In the genomic region with DNA sequence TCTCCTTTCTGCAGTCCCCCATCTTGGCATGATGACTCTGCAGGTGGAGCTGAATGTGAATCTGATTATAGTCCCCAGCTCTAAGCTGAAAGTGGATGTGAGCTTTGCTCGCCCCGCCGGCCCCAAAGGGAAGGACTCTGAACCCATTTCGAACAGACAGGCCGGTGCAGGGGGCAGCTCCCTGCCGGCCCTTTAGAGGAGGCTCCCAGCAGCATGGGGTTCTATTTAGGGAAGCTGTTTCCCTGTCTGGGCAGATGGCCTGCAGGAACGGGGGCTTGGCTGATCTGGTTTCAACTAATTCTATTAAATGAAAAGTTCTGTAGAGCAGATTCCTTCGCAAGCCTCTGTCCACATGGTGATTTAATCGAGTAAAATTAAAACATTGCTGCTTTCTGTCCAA, we compare ENCODE assay signal across 24 cellular contexts.
DNase-seq lines count a peak whose midpoint lies in the region; ATAC-seq, FAIRE-seq and TF ChIP-seq lines count a peak whose summit lies in the region.
"Had no signal": no experiment of that assay in that cellular context is flagged by ENCODE, and none has a peak within 500 bp of the region (broad histone marks: within the 10 kb centered on the region; RNA-seq: fewer than 3 reads in every experiment).

No MANE protein-coding gene starts in this region.

- no peak overlapping the region for H2AFZ ChIP-seq in HepG2 (ENCODE audit: low read length)
- H2AFZ ChIP-seq in hepatocyte: no peak overlapping the region
- H2AFZ ChIP-seq: PC-9 had no signal

- H4K20me1 ChIP-seq in HepG2 (ENCODE audit: insufficient read depth, low read length) (no peaks in the 10 kb centered on the region), hepatocyte (ENCODE audit: insufficient read depth, poor library complexity, severe bottlenecking) (no peaks in the 10 kb centered on the region)

- H3K9me3 ChIP-seq in HepG2 (ENCODE audit: low read length) (no peaks in the 10 kb centered on the region), right lobe of liver (no peaks in the 10 kb centered on the region), hepatocyte (ENCODE audit: low read depth) (no peaks in the 10 kb centered on the region)
- H3K9me3 ChIP-seq: BLaER1 treated with 17β-estradiol and CSF1 and Interleukin-3, amounts not matched to agents 10 nM and 100 nM; SJCRH30 had no signal

- H3K27me3 ChIP-seq in HepG2 (ENCODE audit: control insufficient read depth in 1 of 2, insufficient read depth in 2 of 2, low read length in 2 of 2) (no peaks in the 10 kb centered on the region; a peak in 1 of 5 replicates), right lobe of liver (no peaks in the 10 kb centered on the region), hepatocyte (no peaks in the 10 kb centered on the region)
- H3K27me3 ChIP-seq: SJCRH30 had no signal

- 24% methylated on average over 8 of the region's 9 CpGs for WGBS in HepG2 (ENCODE audit: low lambda C conversion rate)
- 57% methylated on average over 3 of the region's 9 CpGs for WGBS in right lobe of liver (ENCODE audit: insufficient coverage, low coverage, low lambda C conversion rate, missing lambda C conversion rate)
- 57% methylated on average over 9 of the region's 9 CpGs for WGBS in hepatocyte (ENCODE audit: low lambda C conversion rate, missing lambda C conversion rate)

- BruUV-seq in HepG2 (replicated peaks; lab: Mats Ljungman, UMichigan): no TSS peak

- in situ Hi-C loops in HepG2 (cut with HindIII; ENCODE audit: extremely low pct_ligation_motif_present, low pct_unique_long_range_greater_than_20kb): no loop called here

- CTCF ChIA-PET in HepG2 (lab: Yijun Ruan, JAX; ENCODE audit: low intra/inter-chr PET ratio, low total read pairs): no interaction called here

- POLR2A ChIA-PET in HepG2 (lab: Yijun Ruan, JAX): interaction anchor here (1.1 kb wide), 1 partner anchor 61 kb away, joined by 5 read pairs; no protein-coding TSS in a partner anchor

- TF ChIP-seq POLR2A in HepG2 (IDR thresholded peaks at IDR 0.05; ENCODE audit: insufficient read depth in 1 of 2, low read depth in 2 of 2, low read length in 2 of 2) (no peak), right lobe of liver (IDR thresholded peaks at IDR 0.05) (no peak)

- no peak overlapping the region for H3K27ac ChIP-seq in HepG2 (ENCODE audit: extremely low read length, insufficient read depth, low read length)
- H3K27ac ChIP-seq in right lobe of liver: no peak overlapping the region
- H3K27ac ChIP-seq in VCaP: peak overlapping the region; percentile 85; the same call in 1 of the 2 replicates
- no peak overlapping the region for H3K27ac ChIP-seq in hepatocyte
- H3K27ac ChIP-seq: BLaER1 treated with 17β-estradiol and CSF1 and Interleukin-3, amounts not matched to agents 10 nM and 100 nM; KMS-11; PC-9; SJCRH30 had no signal

- peak; percentile 63 for FAIRE-seq in HepG2 (lab: Jason Lieb, UNC)
- FAIRE-seq: GM12891, H1 had no signal

- TF ChIP-seq EP300 in HepG2 (IDR thresholded peaks at IDR 0.05; ENCODE audit: low read depth in 2 of 2, low read length in 2 of 2) (no peak), HepG2 (CRISPR knock-in tag; IDR thresholded peaks at IDR 0.05; ENCODE audit: borderline replicate concordance) (no peak)

- intact Hi-C loops in HepG2 (cut with micrococcal nuclease; ENCODE audit: unreplicated experiment): no loop called here
- intact Hi-C loops in right lobe of liver (cut with DNase I): no loop called here

- H3K4me1 ChIP-seq in HepG2 (ENCODE audit: insufficient read depth, low read length) (peaks cover 38% of the 10 kb centered on the region), right lobe of liver (no peaks in the 10 kb centered on the region), hepatocyte (ENCODE audit: insufficient read depth) (peaks cover 20% of the 10 kb centered on the region)
- H3K4me1 ChIP-seq: SJCRH30 had no signal

- no peaks in the 10 kb centered on the region for H3K79me2 ChIP-seq in HepG2 (ENCODE audit: insufficient read depth, low read length)
- no peaks in the 10 kb centered on the region for H3K79me2 ChIP-seq in hepatocyte

- no peaks in the 10 kb centered on the region for H3K9me2 ChIP-seq in hepatocyte (replicated peaks; ENCODE audit: insufficient read depth)

- H3K4me3 ChIP-seq in HepG2 (replicated peaks in 1 of 3; ENCODE audit: insufficient read depth in 1 of 3, low read depth in 2 of 3, low read length in 3 of 3) (no peak overlapping the region), right lobe of liver (no peak overlapping the region), hepatocyte (no peak overlapping the region)
- H3K4me3 ChIP-seq: BLaER1 treated with 17β-estradiol and CSF1 and Interleukin-3, amounts not matched to agents 10 nM and 100 nM; PC-9; SJCRH30 had no signal

- ATAC-seq in HepG2 (peak; percentile 94), right lobe of liver (no peak)
- ATAC-seq: Right ventricle myocardium inferior had no signal

- peak; percentile 25; the same call in 1 of the 2 replicates for TF ChIP-seq RAD21 in HepG2 (CRISPR knock-in tag; IDR thresholded peaks at IDR 0.05)

- no peak overlapping the region for H3K9ac ChIP-seq in HepG2 (ENCODE audit: insufficient read depth, low read depth, low read length)
- H3K9ac ChIP-seq: BLaER1 treated with 17β-estradiol and CSF1 and Interleukin-3, amounts not matched to agents 10 nM and 100 nM; KMS-11 had no signal

- H3K36me3 ChIP-seq in HepG2 (replicated peaks in 1 of 2; ENCODE audit: control insufficient read depth in 1 of 2, insufficient read depth in 2 of 2, low read length in 2 of 2) (no peaks in the 10 kb centered on the region), right lobe of liver (no peaks in the 10 kb centered on the region), hepatocyte (replicated peaks; ENCODE audit: insufficient read depth, low read depth) (no peaks in the 10 kb centered on the region)
- H3K36me3 ChIP-seq: BLaER1 treated with 17β-estradiol and CSF1 and Interleukin-3, amounts not matched to agents 10 nM and 100 nM; SJCRH30 had no signal

- DNase-seq in HepG2 (ENCODE audit: low spot score) (peak; percentile 29), right lobe of liver (no peak), hepatocyte (ENCODE audit: low spot score) (no peak), AML-193 (lab: John Stamatoyannopoulos, UW) (no peak), NCI-H526 (lab: John Stamatoyannopoulos, UW) (no peak), HT-29 (ENCODE audit: low spot score) (no peak)
- DNase-seq: CD4-positive, alpha-beta memory T cell; COR-L47; DMS79; GF-D8; HCEC 1CT; MM.1S; NCI-H2081; NCI-H2227 treated with DMSO at 0.1 percent for 48 hours; NCI-H510A; NCI-H774; PC-9; SJCRH30 had no signal

- H3K4me2 ChIP-seq in HepG2 (ENCODE audit: low read depth, low read length) (peak overlapping the region; percentile 32; the same call in 1 of the 2 replicates), hepatocyte (peak overlapping the region; percentile 28)
- H3K4me2 ChIP-seq: BLaER1 treated with 17β-estradiol and CSF1 and Interleukin-3, amounts not matched to agents 10 nM and 100 nM; KMS-11; PC-9 had no signal

- TF ChIP-seq CTCF in HepG2 (CRISPR knock-in tag; IDR thresholded peaks at IDR 0.05) (no peak), right lobe of liver (IDR thresholded peaks at IDR 0.05) (no peak), VCaP (conservative IDR thresholded peaks at IDR 0.05) (no peak), hepatocyte (IDR thresholded peaks at IDR 0.05; ENCODE audit: poor library complexity) (no peak)

TF ChIP-seq in HepG2, 621 proteins besides CTCF, POLR2A, EP300 and RAD21 (continues in another document):
- no peak for TF ChIP-seq ZNF274 (CRISPR knock-in tag; IDR thresholded peaks at IDR 0.05)
- TF ChIP-seq HOXA3 (CRISPR knock-in tag; IDR thresholded peaks at IDR 0.05): peak; percentile 22; the same call in 1 of the 2 replicates
- TF ChIP-seq, protein P1, sequence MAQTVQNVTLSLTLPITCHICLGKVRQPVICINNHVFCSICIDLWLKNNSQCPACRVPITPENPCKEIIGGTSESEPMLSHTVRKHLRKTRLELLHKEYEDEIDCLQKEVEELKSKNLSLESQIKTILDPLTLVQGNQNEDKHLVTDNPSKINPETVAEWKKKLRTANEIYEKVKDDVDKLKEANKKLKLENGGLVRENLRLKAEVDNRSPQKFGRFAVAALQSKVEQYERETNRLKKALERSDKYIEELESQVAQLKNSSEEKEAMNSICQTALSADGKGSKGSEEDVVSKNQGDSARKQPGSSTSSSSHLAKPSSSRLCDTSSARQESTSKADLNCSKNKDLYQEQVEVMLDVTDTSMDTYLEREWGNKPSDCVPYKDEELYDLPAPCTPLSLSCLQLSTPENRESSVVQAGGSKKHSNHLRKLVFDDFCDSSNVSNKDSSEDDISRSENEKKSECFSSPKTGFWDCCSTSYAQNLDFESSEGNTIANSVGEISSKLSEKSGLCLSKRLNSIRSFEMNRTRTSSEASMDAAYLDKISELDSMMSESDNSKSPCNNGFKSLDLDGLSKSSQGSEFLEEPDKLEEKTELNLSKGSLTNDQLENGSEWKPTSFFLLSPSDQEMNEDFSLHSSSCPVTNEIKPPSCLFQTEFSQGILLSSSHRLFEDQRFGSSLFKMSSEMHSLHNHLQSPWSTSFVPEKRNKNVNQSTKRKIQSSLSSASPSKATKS (CRISPR knock-in tag; IDR thresholded peaks at IDR 0.05): no peak
- TF ChIP-seq ZMYM4 (CRISPR knock-in tag; IDR thresholded peaks at IDR 0.05): 0 out of 2 replicates have a peak, but pooled peaks have one; percentile 21
- peak; percentile 72 for TF ChIP-seq HNF4G (IDR thresholded peaks at IDR 0.05; ENCODE audit: borderline replicate concordance, low read depth, low read length)
- TF ChIP-seq HNF4G (CRISPR knock-in tag; IDR thresholded peaks at IDR 0.05; ENCODE audit: borderline replicate concordance, low read depth): no peak
- TF ChIP-seq HNF4A (CRISPR knock-in tag; IDR thresholded peaks at IDR 0.05): peak; percentile 87
- no peak for TF ChIP-seq ZNF589 (CRISPR knock-in tag; conservative IDR thresholded peaks at IDR 0.05)
- TF ChIP-seq ZNF766 (CRISPR knock-in tag; IDR thresholded peaks at IDR 0.05; ENCODE audit: borderline replicate concordance): no peak
- no peak for TF ChIP-seq MAFF (IDR thresholded peaks at IDR 0.05; ENCODE audit: low read depth, low read length)
- TF ChIP-seq LCORL (IDR thresholded peaks at IDR 0.05): no peak
- TF ChIP-seq LCORL (CRISPR knock-in tag; IDR thresholded peaks at IDR 0.05): peak; percentile 76
- TF ChIP-seq SALL1 (CRISPR knock-in tag; IDR thresholded peaks at IDR 0.05): 0 out of 2 replicates have a peak, but pooled peaks have one; percentile 29
- TF ChIP-seq AKAP8 (CRISPR knock-in tag; IDR thresholded peaks at IDR 0.05): no peak
- TF ChIP-seq CBX5 (CRISPR knock-in tag; IDR thresholded peaks at IDR 0.05; ENCODE audit: borderline replicate concordance): no peak
- no peak for TF ChIP-seq ZNF841 (CRISPR knock-in tag; IDR thresholded peaks at IDR 0.05; ENCODE audit: borderline replicate concordance)
- peak; percentile 61; the same call in 1 of the 2 replicates for TF ChIP-seq NCOR1 (IDR thresholded peaks at IDR 0.05; ENCODE audit: borderline replicate concordance, low read length)
- TF ChIP-seq ARNTL (CRISPR knock-in tag; IDR thresholded peaks at IDR 0.05): no peak
